1 cellular context compared by ENCODE assay signal in the genomic region with DNA sequence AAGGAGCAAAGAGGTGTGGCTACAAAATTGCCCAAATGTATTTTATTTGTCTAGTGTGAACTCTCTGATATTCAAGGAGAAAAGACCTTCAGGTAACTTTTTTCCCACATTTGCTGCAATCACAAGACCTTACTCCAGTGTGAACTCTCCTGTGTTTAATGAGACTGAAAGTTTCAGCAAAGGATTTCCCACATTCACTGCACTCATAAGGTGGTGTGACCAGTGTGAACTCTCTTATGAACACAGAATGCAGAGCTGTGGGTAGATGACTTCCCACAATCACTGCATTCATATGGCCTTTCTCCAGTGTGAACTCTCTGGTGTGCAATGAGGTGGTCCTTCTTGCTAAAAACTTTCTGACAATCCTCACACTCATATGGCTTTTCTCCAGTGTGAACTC.
TF ChIP-seq lines count a peak whose summit lies in the region.

No MANE protein-coding gene starts in this region.

TF ChIP-seq in liver, 16 proteins besides CTCF, POLR2A, EP300 and RAD21:
- TF ChIP-seq, protein P1, sequence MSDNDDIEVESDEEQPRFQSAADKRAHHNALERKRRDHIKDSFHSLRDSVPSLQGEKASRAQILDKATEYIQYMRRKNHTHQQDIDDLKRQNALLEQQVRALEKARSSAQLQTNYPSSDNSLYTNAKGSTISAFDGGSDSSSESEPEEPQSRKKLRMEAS (IDR thresholded peaks at IDR 0.05): no peak
